1 cellular context compared by ENCODE assay signal in genomic region chr11:65860278-65861164, GRCh38.
TF ChIP-seq lines count a peak whose summit lies in the region.

Gene MUS81, plus strand, starts transcription at chr11:65860433. Its CDS starts 321 bp downstream, at chr11:65860754.

TF ChIP-seq in K562, 482 proteins besides CTCF, POLR2A, EP300 and RAD21 (continued from another document and continues in another):
- 0 out of 4 replicates have a peak, but pooled peaks of 1 of the 2 experiments have one; percentile 61 for TF ChIP-seq BCLAF1 (IDR thresholded peaks at IDR 0.05; ENCODE audit: borderline replicate concordance in 1 of 2, control insufficient read depth in 1 of 2, low read depth in 2 of 2, low read length in 1 of 2)
- TF ChIP-seq MTA1 (IDR thresholded peaks at IDR 0.05; ENCODE audit: borderline replicate concordance), result no peak; the same call in 1 of the 2 replicates
- TF ChIP-seq NFATC3 (IDR thresholded peaks at IDR 0.05), result no peak
- no peak for TF ChIP-seq CREBBP (IDR thresholded peaks at IDR 0.05; ENCODE audit: low read depth, low read length)
- TF ChIP-seq ZNF224 (CRISPR knock-in tag; IDR thresholded peaks at IDR 0.05), result no peak
- no peak for TF ChIP-seq ZNF79 (CRISPR knock-in tag; IDR thresholded peaks at IDR 0.05; ENCODE audit: low read depth)
- TF ChIP-seq ZNF766 (CRISPR knock-in tag; conservative IDR thresholded peaks at IDR 0.05), result no peak
- no peak for TF ChIP-seq SNAPC5 (CRISPR knock-in tag; IDR thresholded peaks at IDR 0.05)
- TF ChIP-seq MLLT1 (IDR thresholded peaks at IDR 0.05), result peak in 1 of 2 experiments; percentile 15; a peak in 1 of 4 replicates
- peak; percentile 76 for TF ChIP-seq PRPF4 (IDR thresholded peaks at IDR 0.05; ENCODE audit: insufficient read depth, low read depth, low read length, poor library complexity, severe bottlenecking)
- TF ChIP-seq IRF2 (CRISPR knock-in tag; IDR thresholded peaks at IDR 0.05), result no peak
- no peak; the same call in 1 of the 2 replicates for TF ChIP-seq HEY1 (CRISPR knock-in tag; IDR thresholded peaks at IDR 0.05; ENCODE audit: borderline replicate concordance)
- TF ChIP-seq RHOXF2B (CRISPR knock-in tag; conservative IDR thresholded peaks at IDR 0.05), result no peak
- TF ChIP-seq ZNF146 (CRISPR knock-in tag; IDR thresholded peaks at IDR 0.05; ENCODE audit: unreplicated experiment), result no peak
- no peak; the same call in 1 of the 2 replicates for TF ChIP-seq MEF2D (tag; conservative IDR thresholded peaks at IDR 0.05; ENCODE audit: low read depth)
- peak; percentile 66 to 82 for TF ChIP-seq MNT (conservative IDR thresholded peaks at IDR 0.05)
- TF ChIP-seq ZBTB9 (CRISPR knock-in tag; IDR thresholded peaks at IDR 0.05), result peak; percentile 49; the same call in 1 of the 2 replicates
- no peak for TF ChIP-seq NR0B1 (IDR thresholded peaks at IDR 0.05; ENCODE audit: partially characterized antibody)
- TF ChIP-seq ZNF143 (CRISPR knock-in tag; IDR thresholded peaks at IDR 0.05), result no peak
- peak; percentile 28 to 55; a peak in 1 of 4 replicates for TF ChIP-seq TBL1XR1 (IDR thresholded peaks at IDR 0.05; ENCODE audit: low read length in 2 of 2)
- no peak for TF ChIP-seq ZNF253 (CRISPR knock-in tag; conservative IDR thresholded peaks at IDR 0.05)
- TF ChIP-seq EZH2 (IDR thresholded peaks at IDR 0.05; ENCODE audit: borderline replicate concordance, low read depth, low read length), result no peak
- TF ChIP-seq SUPT5H (IDR thresholded peaks at IDR 0.05), result peak; percentile 68; the same call in 1 of the 2 replicates
- TF ChIP-seq IRF1 (CRISPR knock-in tag; IDR thresholded peaks at IDR 0.05; ENCODE audit: borderline replicate concordance), result no peak; the same call in 1 of the 2 replicates
- no peak for TF ChIP-seq TCFL5 (CRISPR knock-in tag; conservative IDR thresholded peaks at IDR 0.05)
- no peak for TF ChIP-seq ZNF778 (CRISPR knock-in tag; IDR thresholded peaks at IDR 0.05)
- TF ChIP-seq ELF2 (CRISPR knock-in tag; IDR thresholded peaks at IDR 0.05), result peak; percentile 77; the same call in 1 of the 2 replicates
- no peak for TF ChIP-seq ZBTB2 (IDR thresholded peaks at IDR 0.05)
- TF ChIP-seq RBM34 (IDR thresholded peaks at IDR 0.05; ENCODE audit: borderline replicate concordance, insufficient read depth, low read length), result no peak
- TF ChIP-seq POLR2B (IDR thresholded peaks at IDR 0.05; ENCODE audit: low read depth, partially characterized antibody), result peak; percentile 68
- TF ChIP-seq RREB1 (CRISPR knock-in tag; IDR thresholded peaks at IDR 0.05), result no peak; the same call in 1 of the 2 replicates
- TF ChIP-seq CEBPZ (IDR thresholded peaks at IDR 0.05; ENCODE audit: borderline replicate concordance, low read depth, low read length), result no peak
- TF ChIP-seq POLR2AphosphoS5 (IDR thresholded peaks at IDR 0.05; ENCODE audit: control insufficient read depth, insufficient read depth, low read depth, low read length), result peak; percentile 82
- 0 out of 2 replicates have a peak, but pooled peaks have one; percentile 54 for TF ChIP-seq ZNF263 (CRISPR knock-in tag; IDR thresholded peaks at IDR 0.05; ENCODE audit: borderline replicate concordance)
- no peak for TF ChIP-seq ZNF408 (CRISPR knock-in tag; IDR thresholded peaks at IDR 0.05; ENCODE audit: low read depth)
- TF ChIP-seq NCOA2 (IDR thresholded peaks at IDR 0.05; ENCODE audit: partially characterized antibody in 2 of 2), result no peak
